ENCODE assay signal across 15 cellular contexts in genomic region chr18:24011095-24011917, GRCh38. TPM values are rescaled to one million over a fixed set of nuclear protein-coding genes. Genes with fewer than 3 reads are reported as not detected.
A peak's percentile ranks its signal among the peaks of the same experiment; 100 is the strongest.
DNase-seq lines count a peak whose midpoint lies in the region; ATAC-seq and TF ChIP-seq lines count a peak whose summit lies in the region.
"Had no signal": no experiment of that assay in that cellular context is flagged by ENCODE, and none has a peak within 500 bp of the region (broad histone marks: within the 10 kb centered on the region; RNA-seq: fewer than 3 reads in every experiment).

No MANE protein-coding gene starts in this region.

- H2AFZ ChIP-seq in KMS-11 (ENCODE audit: low read depth) (no peak overlapping the region), neural progenitor cell (replicated peaks) (no peak overlapping the region)

- H3K4me1 ChIP-seq in KMS-11 (ENCODE audit: low read depth, poor library complexity, severe bottlenecking) (peaks cover 56% of the 10 kb centered on the region), neural progenitor cell (peaks cover 4% of the 10 kb centered on the region), BE2C (no peaks in the 10 kb centered on the region)

- H3K4me3 ChIP-seq in KMS-11 (IDR thresholded peaks at IDR 0.05; ENCODE audit: insufficient read depth, low read depth, low read length) (no peak overlapping the region), neural progenitor cell (no peak overlapping the region), BE2C (ENCODE audit: low read depth, low read length) (no peak overlapping the region)
- H3K4me3 ChIP-seq: skin epidermis, upper lobe of left lung had no signal

- H3K4me3 Mint-ChIP-seq in activated CD4-positive, alpha-beta T cell treated with anti-CD3 and anti-CD28 coated beads, Interleukin-2, amount 10 ng/mL, durations not matched to agents 24 days and 14 days = peak overlapping the region; percentile 69
- H3K4me3 Mint-ChIP-seq in activated T-helper 1 cell treated with anti-CD3 and anti-CD28 coated beads, Interleukin-12 subunit alpha, Interleukin-12 subunit beta, Interleukin-2, Interleukin-4 antibody, amounts not matched to agents 30 ng/mL and 10 ng/mL and 1 ng/mL, durations not matched to agents 14 hours and 24 hours and 36 hours = peak overlapping the region; percentile 65
- H3K4me3 Mint-ChIP-seq in neural progenitor cell = no peak overlapping the region

- H3K4me1 Mint-ChIP-seq in activated CD4-positive, alpha-beta T cell treated with anti-CD3 and anti-CD28 coated beads, Interleukin-2, amount 10 ng/mL, durations not matched to agents 24 days and 14 days = peaks cover 66% of the 10 kb centered on the region
- peaks cover 68% of the 10 kb centered on the region for H3K4me1 Mint-ChIP-seq in activated T-helper 1 cell treated with anti-CD3 and anti-CD28 coated beads, Interleukin-12 subunit alpha, Interleukin-12 subunit beta, Interleukin-2, Interleukin-4 antibody, amounts not matched to agents 30 ng/mL and 10 ng/mL and 1 ng/mL, durations not matched to agents 14 hours and 24 hours and 36 hours (ENCODE audit: low read depth)
- peaks cover 9% of the 10 kb centered on the region for H3K4me1 Mint-ChIP-seq in neural progenitor cell

- no peaks in the 10 kb centered on the region for H4K20me1 ChIP-seq in KMS-11 (ENCODE audit: insufficient read depth)
- no peaks in the 10 kb centered on the region for H4K20me1 ChIP-seq in neural progenitor cell (ENCODE audit: low read depth)

- intact Hi-C loops in activated CD4-positive, alpha-beta T cell treated with anti-CD3 and anti-CD28 coated beads, Interleukin-2, amount 10 ng/mL, durations not matched to agents 24 days and 14 days (cut with micrococcal nuclease) = loop anchor here (2.0 to 10.0 kb wide), 4 partner anchors 69 to 557 kb away; partner anchors contain the start of gene RIOK3
- intact Hi-C loops in activated T-helper 1 cell treated with anti-CD3 and anti-CD28 coated beads, Interleukin-12 subunit alpha, Interleukin-12 subunit beta, Interleukin-2, Interleukin-4 antibody, amounts not matched to agents 30 ng/mL and 10 ng/mL and 1 ng/mL, durations not matched to agents 14 hours and 24 hours and 36 hours (cut with micrococcal nuclease) = loop anchor here (1.0 to 10.0 kb wide), 7 partner anchors 8 to 937 kb away; no protein-coding TSS in a partner anchor
- intact Hi-C loops in Right ventricle myocardium inferior (cut with DNase I) = no loop called here

- H3K27me3 ChIP-seq in KMS-11 (ENCODE audit: insufficient read depth, low read depth) (peaks cover 18% of the 10 kb centered on the region), neural progenitor cell (peaks cover 38% of the 10 kb centered on the region), BE2C (no peaks in the 10 kb centered on the region)
- H3K27me3 ChIP-seq: upper lobe of left lung had no signal

- H3K27ac ChIP-seq in KMS-11 = no peak overlapping the region
- H3K27ac ChIP-seq in neural progenitor cell = no peak overlapping the region
- H3K27ac ChIP-seq: upper lobe of left lung had no signal

- no peaks in the 10 kb centered on the region for H3K27me3 Mint-ChIP-seq in activated CD4-positive, alpha-beta T cell treated with anti-CD3 and anti-CD28 coated beads, Interleukin-2, amount 10 ng/mL, durations not matched to agents 24 days and 14 days
- H3K27me3 Mint-ChIP-seq in activated T-helper 1 cell treated with anti-CD3 and anti-CD28 coated beads, Interleukin-12 subunit alpha, Interleukin-12 subunit beta, Interleukin-2, Interleukin-4 antibody, amounts not matched to agents 30 ng/mL and 10 ng/mL and 1 ng/mL, durations not matched to agents 14 hours and 24 hours and 36 hours (ENCODE audit: insufficient read depth) = no peaks in the 10 kb centered on the region
- H3K27me3 Mint-ChIP-seq in neural progenitor cell (ENCODE audit: insufficient read depth, low read depth) = peaks cover 4% of the 10 kb centered on the region

- ATAC-seq in GM21717 (IDR thresholded peaks at IDR 0.05; ENCODE audit: unreplicated experiment) = no peak
- ATAC-seq in Right ventricle myocardium inferior = no peak
- ATAC-seq: esophagus mucosa had no signal

- H3K36me3 ChIP-seq in KMS-11 (ENCODE audit: insufficient read depth) = no peaks in the 10 kb centered on the region
- no peaks in the 10 kb centered on the region for H3K36me3 ChIP-seq in neural progenitor cell
- H3K36me3 ChIP-seq in BE2C = no peaks in the 10 kb centered on the region
- H3K36me3 ChIP-seq: upper lobe of left lung had no signal

- H3K4me2 ChIP-seq in KMS-11 (peak overlapping the region; percentile 61), neural progenitor cell (no peak overlapping the region)

- H3F3A ChIP-seq in neural progenitor cell (ENCODE audit: low read depth) = no peaks in the 10 kb centered on the region

- peak overlapping the region; percentile 87 for H3K27ac Mint-ChIP-seq in activated CD4-positive, alpha-beta T cell treated with anti-CD3 and anti-CD28 coated beads, Interleukin-2, amount 10 ng/mL, durations not matched to agents 24 days and 14 days
- peak overlapping the region; percentile 51 for H3K27ac Mint-ChIP-seq in activated T-helper 1 cell treated with anti-CD3 and anti-CD28 coated beads, Interleukin-12 subunit alpha, Interleukin-12 subunit beta, Interleukin-2, Interleukin-4 antibody, amounts not matched to agents 30 ng/mL and 10 ng/mL and 1 ng/mL, durations not matched to agents 14 hours and 24 hours and 36 hours
- H3K27ac Mint-ChIP-seq in neural progenitor cell = no peak overlapping the region

- no peaks in the 10 kb centered on the region for H3K9me3 ChIP-seq in neural progenitor cell (ENCODE audit: low read depth)
- H3K9me3 ChIP-seq in BE2C = no peaks in the 10 kb centered on the region
- H3K9me3 ChIP-seq: upper lobe of left lung had no signal

- H3K9me3 Mint-ChIP-seq in activated CD4-positive, alpha-beta T cell treated with anti-CD3 and anti-CD28 coated beads, Interleukin-2, amount 10 ng/mL, durations not matched to agents 24 days and 14 days = no peaks in the 10 kb centered on the region
- no peaks in the 10 kb centered on the region for H3K9me3 Mint-ChIP-seq in activated T-helper 1 cell treated with anti-CD3 and anti-CD28 coated beads, Interleukin-12 subunit alpha, Interleukin-12 subunit beta, Interleukin-2, Interleukin-4 antibody, amounts not matched to agents 30 ng/mL and 10 ng/mL and 1 ng/mL, durations not matched to agents 14 hours and 24 hours and 36 hours
- H3K9me3 Mint-ChIP-seq in neural progenitor cell = no peaks in the 10 kb centered on the region

- peaks cover 4% of the 10 kb centered on the region for H3K36me3 Mint-ChIP-seq in activated CD4-positive, alpha-beta T cell treated with anti-CD3 and anti-CD28 coated beads, Interleukin-2, amount 10 ng/mL, durations not matched to agents 24 days and 14 days (ENCODE audit: low read depth)
- peaks cover 5% of the 10 kb centered on the region for H3K36me3 Mint-ChIP-seq in activated T-helper 1 cell treated with anti-CD3 and anti-CD28 coated beads, Interleukin-12 subunit alpha, Interleukin-12 subunit beta, Interleukin-2, Interleukin-4 antibody, amounts not matched to agents 30 ng/mL and 10 ng/mL and 1 ng/mL, durations not matched to agents 14 hours and 24 hours and 36 hours (ENCODE audit: low read depth)
- H3K36me3 Mint-ChIP-seq in neural progenitor cell = no peaks in the 10 kb centered on the region

- no peak for TF ChIP-seq CTCF in KMS-11 (conservative IDR thresholded peaks at IDR 0.05; ENCODE audit: low read depth, low read length)
- TF ChIP-seq CTCF in neural progenitor cell (IDR thresholded peaks at IDR 0.05) = no peak
- TF ChIP-seq CTCF in BE2C (IDR thresholded peaks at IDR 0.05; ENCODE audit: low read depth, low read length) = no peak

- H3K79me2 ChIP-seq in KMS-11 (ENCODE audit: insufficient read depth, low read depth) = no peaks in the 10 kb centered on the region
- peaks cover 10% of the 10 kb centered on the region for H3K79me2 ChIP-seq in neural progenitor cell (ENCODE audit: low read depth)

- DNase-seq in activated CD4-positive, alpha-beta T cell treated with anti-CD3 and anti-CD28 coated beads, Interleukin-2, amount 10 ng/mL, durations not matched to agents 24 days and 14 days = peak; percentile 81
- no peak for DNase-seq in activated CD4-positive, alpha-beta T cell treated with anti-CD3 and anti-CD28 coated beads for 4 hours
- no peak for DNase-seq in activated T-helper 1 cell treated with anti-CD3 and anti-CD28 coated beads, Interleukin-12 subunit alpha, Interleukin-12 subunit beta, Interleukin-2, Interleukin-4 antibody, amounts not matched to agents 30 ng/mL and 10 ng/mL and 1 ng/mL, durations not matched to agents 14 hours and 24 hours and 36 hours (ENCODE audit: low spot score)
- DNase-seq in neural progenitor cell (ENCODE audit: low spot score) (peak; percentile 15), BE2C (no peak), Right ventricle myocardium inferior (ENCODE audit: missing footprints) (no peak)
- DNase-seq: ACHN; activated CD4-positive, alpha-beta T cell treated with anti-CD3 and anti-CD28 coated beads for 48 hours; KG1; OCI-M1; upper lobe of left lung had no signal

- H3K9ac ChIP-seq in KMS-11 (no peak overlapping the region), neural progenitor cell (no peak overlapping the region)

RNA-seq across cellular contexts. Expression of gene TTC39C, which starts 3.2 kb away (rescaled TPM):
- total RNA-seq in activated CD4-positive, alpha-beta T cell treated with anti-CD3 and anti-CD28 coated beads, Interleukin-2, amount 10 ng/mL, durations not matched to agents 24 days and 14 days = 28.8 and 29.2 TPM in 2 replicates
- total RNA-seq in activated T-helper 1 cell treated with anti-CD3 and anti-CD28 coated beads, Interleukin-12 subunit alpha, Interleukin-12 subunit beta, Interleukin-2, Interleukin-4 antibody, amounts not matched to agents 30 ng/mL and 10 ng/mL and 1 ng/mL, durations not matched to agents 14 hours and 24 hours and 36 hours = 28.8 and 31.8 TPM in 2 replicates
- total RNA-seq in neural progenitor cell (ENCODE audit: low replicate concordance) (26.1 and 27.6 TPM in 2 replicates), Right ventricle myocardium inferior (4.0 TPM)
- 5.4 TPM for polyA plus RNA-seq in BE2C (2012; ENCODE audit: insufficient read depth, insufficient read length, low read depth)

Comparison
In these comparisons a context has a peak if more than half of its experiments do, and no peak if none do; other contexts are left out.
1. DNase-seq: peak in activated CD4-positive, alpha-beta T cell treated with anti-CD3 and anti-CD28 coated beads, Interleukin-2, amount 10 ng/mL, durations not matched to agents 24 days and 14 days (single experiment) and neural progenitor cell (single experiment); none in activated CD4-positive, alpha-beta T cell treated with anti-CD3 and anti-CD28 coated beads for 4 hours (0 of 2), activated T-helper 1 cell treated with anti-CD3 and anti-CD28 coated beads, Interleukin-12 subunit alpha, Interleukin-12 subunit beta, Interleukin-2, Interleukin-4 antibody, amounts not matched to agents 30 ng/mL and 10 ng/mL and 1 ng/mL, durations not matched to agents 14 hours and 24 hours and 36 hours (single experiment), BE2C (single experiment) and Right ventricle myocardium inferior (single experiment).